Comparison of ENCODE assay signal across 8 cellular contexts in the genomic region with DNA sequence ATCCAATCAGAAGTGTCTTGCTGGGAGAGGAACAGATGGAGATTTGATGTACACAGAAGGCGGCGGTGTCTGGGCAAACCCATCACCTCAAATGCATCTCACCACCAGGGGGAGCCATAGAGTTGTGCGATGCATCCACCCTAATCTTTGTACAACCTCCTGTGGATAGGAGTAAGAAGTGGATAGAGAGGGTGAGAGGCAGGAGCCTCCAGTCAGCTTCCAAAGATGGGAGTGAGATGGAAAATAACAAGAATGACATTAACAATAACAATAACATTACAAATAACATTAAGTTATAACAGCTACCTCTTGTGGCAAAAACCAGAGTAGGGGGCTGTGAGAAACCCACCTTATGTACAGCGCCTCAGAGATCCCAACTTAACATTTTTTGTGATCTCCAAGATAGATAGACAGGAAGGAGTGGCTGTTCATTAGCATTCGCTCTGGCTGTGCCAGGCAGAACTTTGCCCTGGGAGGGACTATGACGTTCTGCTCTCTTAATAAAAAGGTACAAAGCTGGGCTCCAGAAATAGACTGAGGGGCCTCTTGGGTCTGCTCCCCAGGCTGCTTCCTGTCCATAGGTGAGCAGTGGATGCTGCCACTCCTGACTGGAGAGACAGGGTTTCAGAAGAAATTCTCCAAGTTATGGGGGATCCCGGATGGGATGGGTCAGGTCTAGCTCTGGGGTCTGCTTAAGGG. TPM values are rescaled to one million over a fixed set of nuclear protein-coding genes. Genes with fewer than 3 reads are reported as not detected.
DNase-seq lines count a peak whose midpoint lies in the region; ATAC-seq and TF ChIP-seq lines count a peak whose summit lies in the region.

No MANE protein-coding gene starts in this region.

- no peaks in the 10 kb centered on the region for H3F3A ChIP-seq in Loucy (ENCODE audit: low read depth)

- no peak overlapping the region for H3K4me2 ChIP-seq in DND-41 (ENCODE audit: insufficient read depth, low read length)
- H3K4me2 ChIP-seq in Loucy (ENCODE audit: low read depth, low read length, poor library complexity, severe bottlenecking), result no peak overlapping the region

- no peaks in the 10 kb centered on the region for H3K9me2 ChIP-seq in Loucy (replicated peaks; ENCODE audit: low read depth, low read length)

- ATAC-seq in DND-41 (ENCODE audit: insufficient read depth, low read depth), result peak; percentile 88
- ATAC-seq in psoas muscle, result peak in 1 of 4 donors; percentile 73
- no peak for ATAC-seq in GM21360 (IDR thresholded peaks at IDR 0.05; ENCODE audit: unreplicated experiment)

- DNase-seq in DND-41, result peak; percentile 76
- peak; percentile 15 for DNase-seq in SKM-1 (lab: John Stamatoyannopoulos, UW; ENCODE audit: unreplicated experiment)
- DNase-seq in activated naive CD4-positive, alpha-beta T cell treated with anti-CD3 and anti-CD28 coated beads, Interleukin-2, amount 50 U/mL, for 16 hours, result peak; percentile 84
- DNase-seq in cardiac muscle cell (ENCODE audit: low read depth in 1 of 2, low spot score in 1 of 2), result peak; percentile 75 to 80
- DNase-seq in psoas muscle, result peak; percentile 59 to 62
- DNase-seq in vagina (ENCODE audit: extremely low spot score in 2 of 2), result no peak

- H3K27me3 ChIP-seq in DND-41 (ENCODE audit: insufficient read depth, low read length, poor library complexity), result no peaks in the 10 kb centered on the region
- H3K27me3 ChIP-seq in Loucy (ENCODE audit: insufficient read depth, low read length, poor library complexity, severe bottlenecking), result no peaks in the 10 kb centered on the region
- H3K27me3 ChIP-seq in cardiac muscle cell, result no peaks in the 10 kb centered on the region
- H3K27me3 ChIP-seq in psoas muscle (ENCODE audit: insufficient read depth in 3 of 3, low read length in 2 of 3), result no peaks in the 10 kb centered on the region
- H3K27me3 ChIP-seq in vagina, result no peaks in the 10 kb centered on the region

- H3K4me1 ChIP-seq in DND-41 (ENCODE audit: insufficient read depth, low read length), result peaks cover 3% of the 10 kb centered on the region
- H3K4me1 ChIP-seq in Loucy (ENCODE audit: insufficient read depth, low read length, poor library complexity, severe bottlenecking), result peaks cover 16% of the 10 kb centered on the region
- H3K4me1 ChIP-seq in cardiac muscle cell (ENCODE audit: low read depth), result no peaks in the 10 kb centered on the region
- H3K4me1 ChIP-seq in psoas muscle, result no peaks in the 10 kb centered on the region
- no peaks in the 10 kb centered on the region for H3K4me1 ChIP-seq in vagina

- no peak overlapping the region for H3K4me3 ChIP-seq in DND-41 (ENCODE audit: low read depth in 1 of 2, low read length in 2 of 2)
- H3K4me3 ChIP-seq in Loucy (ENCODE audit: low read length, poor library complexity, severe bottlenecking), result no peak overlapping the region
- H3K4me3 ChIP-seq in cardiac muscle cell, result no peak overlapping the region
- no peak overlapping the region for H3K4me3 ChIP-seq in psoas muscle
- H3K4me3 ChIP-seq in vagina, result no peak overlapping the region

- TF ChIP-seq CTCF in DND-41 (IDR thresholded peaks at IDR 0.05; ENCODE audit: borderline replicate concordance, extremely low read depth, low read length, poor library complexity, severe bottlenecking) (peak; percentile 92), Loucy (conservative IDR thresholded peaks at IDR 0.05; ENCODE audit: low read length) (peak; percentile 85), cardiac muscle cell (IDR thresholded peaks at IDR 0.05; ENCODE audit: low read depth, low read length) (peak; percentile 74), psoas muscle (IDR thresholded peaks at IDR 0.05) (peak; percentile 80), vagina (IDR thresholded peaks at IDR 0.05) (peak in 2 of 3 experiments; percentile 53 to 72)

- H3K9me3 ChIP-seq in DND-41 (ENCODE audit: insufficient read depth, low read length, severe bottlenecking), result no peaks in the 10 kb centered on the region
- H3K9me3 ChIP-seq in Loucy (ENCODE audit: insufficient read depth, low read depth, low read length), result no peaks in the 10 kb centered on the region
- H3K9me3 ChIP-seq in cardiac muscle cell (ENCODE audit: low read depth), result no peaks in the 10 kb centered on the region
- H3K9me3 ChIP-seq in psoas muscle, result no peaks in the 10 kb centered on the region
- H3K9me3 ChIP-seq in vagina, result no peaks in the 10 kb centered on the region

- no peak overlapping the region for H3K27ac ChIP-seq in DND-41 (ENCODE audit: low read length)
- no peak overlapping the region for H3K27ac ChIP-seq in cardiac muscle cell
- H3K27ac ChIP-seq in psoas muscle, result no peak overlapping the region
- no peak overlapping the region for H3K27ac ChIP-seq in vagina

- H3K79me2 ChIP-seq in DND-41 (ENCODE audit: insufficient read depth, low read length) (no peaks in the 10 kb centered on the region), Loucy (ENCODE audit: insufficient read depth, low read length) (peaks cover 16% of the 10 kb centered on the region)

- no peak overlapping the region for H2AFZ ChIP-seq in DND-41 (ENCODE audit: low read depth, low read length)
- H2AFZ ChIP-seq in Loucy (ENCODE audit: low read length), result no peak overlapping the region

- H4K20me1 ChIP-seq in DND-41 (ENCODE audit: insufficient read depth, low read length) (no peaks in the 10 kb centered on the region), Loucy (ENCODE audit: insufficient read depth, low read length, poor library complexity, severe bottlenecking) (no peaks in the 10 kb centered on the region)

- intact Hi-C loops in psoas muscle (cut with DNase I), result loop anchor here (5.0 to 10.0 kb wide), 3 partner anchors 182 to 304 kb away; no protein-coding TSS in a partner anchor
- intact Hi-C loops in vagina (cut with DNase I), result loop anchor here (10.0 kb wide), 1 partner anchor 312 kb away; no protein-coding TSS in a partner anchor

- H3K9ac ChIP-seq in DND-41 (ENCODE audit: low read depth, low read length) (no peak overlapping the region), Loucy (ENCODE audit: low read depth, low read length, poor library complexity, severe bottlenecking) (no peak overlapping the region)

- TF ChIP-seq POLR2A in vagina (IDR thresholded peaks at IDR 0.05), result no peak

- H3K36me3 ChIP-seq in DND-41 (ENCODE audit: insufficient read depth, low read length) (no peaks in the 10 kb centered on the region), Loucy (ENCODE audit: insufficient read depth, low read length) (no peaks in the 10 kb centered on the region), cardiac muscle cell (no peaks in the 10 kb centered on the region), psoas muscle (ENCODE audit: insufficient read depth in 1 of 2, low read depth in 1 of 2) (no peaks in the 10 kb centered on the region), vagina (no peaks in the 10 kb centered on the region)

- WGBS in psoas muscle, 3 donors, result 29 to 35% (median 30%) methylated on average over 7 of the region's 7 CpGs

RNA-seq across cellular contexts. Expression of a gene that starts 5.2 kb away (rescaled TPM):
- total RNA-seq in cardiac muscle cell (not detected in 2 replicates), psoas muscle (not detected), vagina (not detected)
- polyA plus RNA-seq in cardiac muscle cell (not detected in 2 replicates), psoas muscle (not detected)

RNA-seq across cellular contexts. Expression of a gene that starts 14.9 kb away (rescaled TPM):
- total RNA-seq in cardiac muscle cell (not detected in 2 replicates), psoas muscle (under 1 TPM in 2 of 4 donors, not detected in 2; 0.13 to 0.14 TPM), vagina (not detected)
- polyA plus RNA-seq in cardiac muscle cell (not detected in 2 replicates), psoas muscle (under 1 TPM in 2 of 3 donors, not detected in 1; 0.03 to 0.09 TPM)

RNA-seq across cellular contexts. Expression of a gene that starts 28.4 kb away (rescaled TPM):
- total RNA-seq in cardiac muscle cell, result not detected in 2 replicates
- polyA plus RNA-seq in cardiac muscle cell, result not detected in 2 replicates
- total RNA-seq in psoas muscle, result under 1 TPM in 3 of 4 donors, not detected in 1; 0.13 to 0.20 (median 0.13) TPM
- under 1 TPM in 2 of 3 donors, not detected in 1; 0.05 to 0.11 TPM for polyA plus RNA-seq in psoas muscle
- not detected for total RNA-seq in vagina

RNA-seq across cellular contexts. Expression of a gene that starts 55.7 kb away (rescaled TPM):
- total RNA-seq in cardiac muscle cell (not detected in 2 replicates), psoas muscle (1 to 10 TPM in 1 of 4 donors, under 1 TPM in 3; 0.64 to 1.1 (median 0.79) TPM), vagina (3.7 TPM)
- polyA plus RNA-seq in cardiac muscle cell (0.22 and 0.55 TPM in 2 replicates), psoas muscle (under 1 TPM; 0.09 to 0.98 (median 0.11) TPM)

RNA-seq across cellular contexts. Expression of a gene that starts 58.3 kb away (rescaled TPM):
- not detected in 2 replicates for total RNA-seq in cardiac muscle cell
- polyA plus RNA-seq in cardiac muscle cell, result not detected in 2 replicates
- under 1 TPM; 0.20 to 0.40 (median 0.27) TPM for total RNA-seq in psoas muscle
- polyA plus RNA-seq in psoas muscle, result under 1 TPM in 1 of 3 donors, not detected in 2; 0.03 TPM
- 1.2 TPM for total RNA-seq in vagina

Comparison
In these comparisons a context has a peak if more than half of its experiments do, and no peak if none do; other contexts are left out.
1. DNase-seq: peak in DND-41 (single experiment), SKM-1 (single experiment), activated naive CD4-positive, alpha-beta T cell treated with anti-CD3 and anti-CD28 coated beads, Interleukin-2, amount 50 U/mL, for 16 hours (single experiment), cardiac muscle cell (2 of 2) and psoas muscle (2 of 2); none in vagina (0 of 2).
2. Peak in every context shown above with its lines, with median percentiles within 50 percentile points of each other: CTCF ChIP-seq.